ENCODE assay signal across 18 cellular contexts in the genomic region with DNA sequence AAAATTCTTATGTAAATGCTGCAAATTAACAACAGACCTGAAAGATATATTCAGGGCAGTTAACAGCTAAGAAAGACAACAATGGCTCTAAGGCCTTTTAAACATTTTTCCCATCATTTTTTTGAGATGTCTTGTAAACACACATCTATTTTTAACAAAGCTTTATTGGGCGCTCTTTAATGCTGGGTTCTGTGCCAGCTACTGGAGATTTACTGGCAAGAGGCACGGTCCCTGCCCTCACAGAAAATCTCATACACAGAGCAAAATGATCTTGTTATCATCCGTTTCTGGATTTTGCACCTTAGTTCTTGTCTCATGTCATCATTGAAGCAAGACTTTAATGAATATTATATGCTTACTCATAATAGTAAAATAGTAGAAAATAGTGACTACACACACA.
DNase-seq lines count a peak whose midpoint lies in the region; ATAC-seq and TF ChIP-seq lines count a peak whose summit lies in the region.
"Had no signal": no experiment of that assay in that cellular context is flagged by ENCODE, and none has a peak within 500 bp of the region (broad histone marks: within the 10 kb centered on the region; RNA-seq: fewer than 3 reads in every experiment).

No MANE protein-coding gene starts in this region.

- no peaks in the 10 kb centered on the region for H4K20me1 ChIP-seq in smooth muscle cell (ENCODE audit: low read depth)
- H4K20me1 ChIP-seq: BLaER1 had no signal

- H3K27me3 ChIP-seq in SJSA1 (replicated peaks) = no peaks in the 10 kb centered on the region
- H3K27me3 ChIP-seq in left lung = no peaks in the 10 kb centered on the region
- H3K27me3 ChIP-seq in smooth muscle cell (ENCODE audit: low read depth) = no peaks in the 10 kb centered on the region
- H3K27me3 ChIP-seq: BLaER1 had no signal

- no peak for TF ChIP-seq CTCF in left lung (IDR thresholded peaks at IDR 0.05)
- no peak for TF ChIP-seq CTCF in smooth muscle cell (IDR thresholded peaks at IDR 0.05; ENCODE audit: borderline replicate concordance, insufficient read depth, poor library complexity, severe bottlenecking)

- H3K4me3 ChIP-seq in SJSA1 (no peak overlapping the region), left lung (no peak overlapping the region), smooth muscle cell (no peak overlapping the region)
- H3K4me3 ChIP-seq: BLaER1 had no signal

- no peak overlapping the region for H3K4me2 ChIP-seq in smooth muscle cell
- H3K4me2 ChIP-seq: BLaER1 had no signal

- DNase-seq in EH (ENCODE audit: low read depth) = peak; percentile 28
- peak in 1 of 2 experiments; percentile 13 for DNase-seq in SJSA1 (ENCODE audit: low read depth in 1 of 2, low spot score in 2 of 2)
- DNase-seq in cerebellar cortex (ENCODE audit: low spot score) = peak; percentile 93
- peak; percentile 7 for DNase-seq in fibroblast of gingiva (ENCODE audit: low read depth)
- no peak for DNase-seq in H4 (ENCODE audit: low spot score)
- no peak for DNase-seq in left lung
- DNase-seq in NK-92 (lab: John Stamatoyannopoulos, UW; ENCODE audit: unreplicated experiment) = no peak
- no peak for DNase-seq in smooth muscle cell (lab: John Stamatoyannopoulos, UW; ENCODE audit: unreplicated experiment)
- DNase-seq: Caco-2; CD4-positive, CD25-positive, alpha-beta regulatory T cell; CD8-positive, alpha-beta T cell; DMS153; DND-41; H9 had no signal

- H3K9ac ChIP-seq in smooth muscle cell (ENCODE audit: low read depth) = no peak overlapping the region
- H3K9ac ChIP-seq: BLaER1 had no signal

- H2AFZ ChIP-seq in smooth muscle cell (ENCODE audit: low read depth) = no peak overlapping the region

- intact Hi-C loops in left lung (cut with DNase I) = no loop called here

- ATAC-seq in left lung = no peak
- ATAC-seq: CD8-positive, alpha-beta T cell; HCT116 had no signal

- H3K4me1 ChIP-seq in SJSA1 (replicated peaks) (peaks cover 21% of the 10 kb centered on the region), left lung (no peaks in the 10 kb centered on the region), smooth muscle cell (ENCODE audit: low read depth) (no peaks in the 10 kb centered on the region)
- H3K4me1 ChIP-seq: Caco-2 had no signal

- no peaks in the 10 kb centered on the region for H3F3A ChIP-seq in smooth muscle cell (ENCODE audit: low read depth)

- no peaks in the 10 kb centered on the region for H3K79me2 ChIP-seq in smooth muscle cell (ENCODE audit: low read depth)

- WGBS in smooth muscle cell (ENCODE audit: low lambda C conversion rate) = 94% methylated on average over 3 of the region's 3 CpGs

- no peaks in the 10 kb centered on the region for H3K36me3 ChIP-seq in SJSA1
- no peaks in the 10 kb centered on the region for H3K36me3 ChIP-seq in left lung
- H3K36me3 ChIP-seq in smooth muscle cell (ENCODE audit: low read depth) = no peaks in the 10 kb centered on the region
- H3K36me3 ChIP-seq: BLaER1 had no signal

- H3K27ac ChIP-seq in SJSA1 (peak overlapping the region; percentile 2; the same call in 1 of the 2 replicates), left lung (no peak overlapping the region), smooth muscle cell (ENCODE audit: low read depth) (no peak overlapping the region)
- H3K27ac ChIP-seq: 22Rv1, BLaER1, C4-2B had no signal

- H3K9me3 ChIP-seq in SJSA1 (replicated peaks) = no peaks in the 10 kb centered on the region
- no peaks in the 10 kb centered on the region for H3K9me3 ChIP-seq in left lung
- H3K9me3 ChIP-seq in smooth muscle cell (replicated peaks; ENCODE audit: low read depth) = no peaks in the 10 kb centered on the region
- H3K9me3 ChIP-seq: Caco-2 had no signal

Comparison
In these comparisons a context has a peak if more than half of its experiments do, and no peak if none do; other contexts are left out.
1. DNase-seq: peak in EH (single experiment), cerebellar cortex (single experiment) and fibroblast of gingiva (single experiment); none in H4 (single experiment), left lung (0 of 2), NK-92 (single experiment) and smooth muscle cell (single experiment).